ENCODE assay signal across 26 cellular contexts in genomic region chr1:88976235-88976634, GRCh38.
"Had no signal": no experiment of that assay in that cellular context is flagged by ENCODE, and none has a peak within 500 bp of the region (broad histone marks: within the 10 kb centered on the region; RNA-seq: fewer than 3 reads in every experiment).

No MANE protein-coding gene starts in this region.

- H3K9me3 ChIP-seq: esophagus squamous epithelium, lower lobe of right lung, ovary, psoas muscle, sigmoid colon, suprapubic skin, transverse colon, vagina had no signal

- H3K4me3 ChIP-seq: coronary artery, esophagus squamous epithelium, lower lobe of right lung, ovary, psoas muscle, sigmoid colon, suprapubic skin, transverse colon, vagina had no signal

- H3K27me3 Mint-ChIP-seq: memory B cell; stimulated activated memory B cell treated with anti-CD40 and anti-IgM and Interleukin-4, amounts not matched to agents 10 μg/mL and 1 μg/mL and 100 μg/mL, for 72 hours; stimulated activated naive CD8-positive, alpha-beta T cell treated with anti-CD3 and anti-CD28 coated beads, Interleukin-15, Interleukin-2, amounts not matched to agents 100 ng/mL and 50 ng/mL, for 24 hours had no signal

- H3K27ac Mint-ChIP-seq: memory B cell; stimulated activated memory B cell treated with anti-CD40 and anti-IgM and Interleukin-4, amounts not matched to agents 10 μg/mL and 1 μg/mL and 100 μg/mL, for 72 hours; stimulated activated naive CD8-positive, alpha-beta T cell treated with anti-CD3 and anti-CD28 coated beads, Interleukin-15, Interleukin-2, amounts not matched to agents 100 ng/mL and 50 ng/mL, for 24 hours had no signal

- ATAC-seq: left ventricle myocardium superior; lower lobe of right lung; psoas muscle; right cardiac atrium; stimulated activated memory B cell treated with anti-CD40 and anti-IgM and Interleukin-4, amounts not matched to agents 10 μg/mL and 1 μg/mL and 100 μg/mL, for 72 hours had no signal

- H3K36me3 ChIP-seq: ovary, sigmoid colon, transverse colon had no signal

- H3K4me3 Mint-ChIP-seq: memory B cell; natural killer cell; stimulated activated memory B cell treated with anti-CD40 and anti-IgM and Interleukin-4, amounts not matched to agents 10 μg/mL and 1 μg/mL and 100 μg/mL, for 72 hours; stimulated activated naive CD8-positive, alpha-beta T cell treated with anti-CD3 and anti-CD28 coated beads, Interleukin-15, Interleukin-2, amounts not matched to agents 100 ng/mL and 50 ng/mL, for 24 hours had no signal

- H3K9me3 Mint-ChIP-seq: memory B cell; natural killer cell; stimulated activated memory B cell treated with anti-CD40 and anti-IgM and Interleukin-4, amounts not matched to agents 10 μg/mL and 1 μg/mL and 100 μg/mL, for 72 hours; stimulated activated naive CD8-positive, alpha-beta T cell treated with anti-CD3 and anti-CD28 coated beads, Interleukin-15, Interleukin-2, amounts not matched to agents 100 ng/mL and 50 ng/mL, for 24 hours had no signal

- DNase-seq: dermis blood vessel endothelial cell; effector memory CD4-positive, alpha-beta T cell; erythroblast; esophagus squamous epithelium; head of caudate nucleus; left ventricle myocardium superior; lower lobe of right lung; natural killer cell; occipital lobe; ovary; posterior cingulate gyrus; psoas muscle; right cardiac atrium; sigmoid colon; stimulated activated CD4-positive, alpha-beta T cell treated with anti-CD3 and anti-CD28 coated beads, Interleukin-2, amount 100 ng/mL, for 24 hours; stimulated activated CD4-positive, alpha-beta T cell treated with anti-CD3 and anti-CD28 coated beads, Interleukin-4, amount 100 ng/mL, for 24 hours; transverse colon had no signal

- H3K27ac ChIP-seq: coronary artery, esophagus squamous epithelium, lower lobe of right lung, ovary, psoas muscle, sigmoid colon, suprapubic skin, transverse colon, vagina had no signal

- FAIRE-seq: endothelial cell of umbilical vein, frontal cortex, keratinocyte had no signal

- H3K27me3 ChIP-seq: esophagus squamous epithelium, ovary, sigmoid colon, suprapubic skin, transverse colon, vagina had no signal
